ENCODE assay signal across 8 cellular contexts in the genomic region with DNA sequence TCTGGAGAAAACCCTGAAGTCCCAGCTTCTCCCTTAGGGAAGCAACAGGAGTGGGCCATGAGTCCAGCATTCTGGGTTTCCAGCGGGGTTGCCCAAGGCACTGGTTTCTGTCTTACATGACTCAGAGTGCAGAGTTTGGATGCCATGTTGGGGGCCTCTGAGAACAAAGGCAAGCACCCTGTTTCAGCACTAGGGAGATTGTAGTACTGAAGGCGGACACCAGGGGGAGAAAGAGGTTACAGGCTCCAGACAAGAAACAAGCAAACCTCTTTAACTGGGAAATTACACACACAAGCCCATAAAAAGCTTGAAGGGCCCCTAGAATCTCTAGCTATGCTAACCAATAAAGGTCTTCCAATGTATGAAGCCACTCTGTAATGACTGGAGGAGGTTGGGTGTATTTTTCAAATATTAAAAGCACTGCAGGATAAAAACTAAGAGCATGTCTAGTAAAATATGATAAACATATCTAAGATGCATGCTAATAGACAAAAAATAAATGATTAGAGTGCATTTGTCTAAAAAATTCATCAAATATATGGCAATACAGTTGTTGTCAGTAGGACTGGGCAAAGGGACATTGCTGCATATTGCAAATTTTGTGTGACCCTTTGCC. TPM values are rescaled to one million over a fixed set of nuclear protein-coding genes. Genes with fewer than 3 reads are reported as not detected.
A peak's percentile ranks its signal among the peaks of the same experiment; 100 is the strongest.
DNase-seq lines count a peak whose midpoint lies in the region; ATAC-seq, FAIRE-seq and TF ChIP-seq lines count a peak whose summit lies in the region.

No MANE protein-coding gene starts in this region.

- H3K9ac ChIP-seq in colonic mucosa (ENCODE audit: low read depth in 2 of 2, low read length in 2 of 2) = no peak overlapping the region

- no peak overlapping the region for H3K27ac ChIP-seq in colonic mucosa

- no peak for ATAC-seq in HG02678 (IDR thresholded peaks at IDR 0.05; ENCODE audit: unreplicated experiment)

- no peaks in the 10 kb centered on the region for H3K9me3 ChIP-seq in colonic mucosa

- H3K36me3 ChIP-seq in colonic mucosa = no peaks in the 10 kb centered on the region

- TF ChIP-seq POLR2A in H54 (IDR thresholded peaks at IDR 0.05; ENCODE audit: low read depth, low read length) = no peak

- FAIRE-seq in H54 (lab: Jason Lieb, UNC) = no peak

- TF ChIP-seq CTCF in colonic mucosa (IDR thresholded peaks at IDR 0.05) = peak; percentile 73

- intact Hi-C loops in colonic mucosa (cut with DNase I) = no loop called here

- no peak overlapping the region for H3K4me3 ChIP-seq in colonic mucosa

- no peaks in the 10 kb centered on the region for H3K27me3 ChIP-seq in colonic mucosa

- no peaks in the 10 kb centered on the region for H3K4me1 ChIP-seq in colonic mucosa

- DNase-seq in DMS53 (lab: John Stamatoyannopoulos, UW) = peak; percentile 75
- DNase-seq in H54 (ENCODE audit: insufficient read length, low spot score) = peak; percentile 19
- peak; percentile 13 to 36 for DNase-seq in NCI-H1930 (lab: John Stamatoyannopoulos, UW)
- peak; percentile 59 to 66 for DNase-seq in activated CD4-positive, alpha-beta T cell treated with anti-CD3 and anti-CD28 coated beads for 24 hours (ENCODE audit: low read depth in 2 of 2)
- DNase-seq in colonic mucosa = peak; percentile 79
- DNase-seq in lung microvascular endothelial cell (ENCODE audit: low read depth in 2 of 2) = peak; percentile 61 to 67
- peak; percentile 86 for DNase-seq in stimulated activated CD8-positive, alpha-beta memory T cell treated with anti-CD3 and anti-CD28 coated beads, Interleukin-4, amount 100 ng/mL, for 48 hours

RNA-seq across cellular contexts. Expression of a gene that starts 7.1 kb away (rescaled TPM):
- not detected for total RNA-seq in colonic mucosa
- total RNA-seq in lung microvascular endothelial cell = not detected in 2 replicates

RNA-seq across cellular contexts. Expression of a gene that starts 44.2 kb away (rescaled TPM):
- total RNA-seq in colonic mucosa = 10 to 100 TPM in 1 of 2 donors, 1 to 10 TPM in 1; 3.3 to 12.6 TPM
- total RNA-seq in lung microvascular endothelial cell = not detected in 2 replicates

RNA-seq across cellular contexts. Expression of a gene that starts 53.6 kb away (rescaled TPM):
- total RNA-seq in colonic mucosa (10 to 100 TPM in 1 of 2 donors, 1 to 10 TPM in 1; 5.6 to 12.1 TPM), lung microvascular endothelial cell (not detected in 2 replicates)

Comparison
In these comparisons a context has a peak if more than half of its experiments do, and no peak if none do; other contexts are left out.
1. DNase-seq: peak in every context shown above with its lines; median percentile 86 in stimulated activated CD8-positive, alpha-beta memory T cell treated with anti-CD3 and anti-CD28 coated beads, Interleukin-4, amount 100 ng/mL, for 48 hours; 79 in colonic mucosa; 75 in DMS53; 64 in lung microvascular endothelial cell; 62 in activated CD4-positive, alpha-beta T cell treated with anti-CD3 and anti-CD28 coated beads for 24 hours; 24 in NCI-H1930; 19 in H54.